ENCODE assay signal across 11 cellular contexts in the genomic region with DNA sequence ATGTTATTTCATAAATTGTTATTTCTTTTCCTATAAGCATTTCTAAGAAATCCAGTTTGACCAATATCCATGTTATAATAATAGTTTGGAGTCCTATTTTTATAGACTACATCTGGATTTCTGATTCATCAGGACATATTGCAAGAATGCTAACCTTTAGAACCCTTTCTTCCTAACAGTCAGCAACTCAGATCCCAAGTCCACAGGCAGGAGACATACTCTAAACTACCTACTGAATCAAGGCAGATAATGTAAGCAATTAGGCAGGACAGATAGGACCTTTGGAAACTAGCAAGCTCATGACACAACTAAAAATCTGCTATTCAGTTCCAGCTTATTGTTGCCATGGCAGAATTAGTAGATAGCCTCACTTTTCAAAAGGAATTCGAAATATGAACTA.
"Had no signal": no experiment of that assay in that cellular context is flagged by ENCODE, and none has a peak within 500 bp of the region (broad histone marks: within the 10 kb centered on the region; RNA-seq: fewer than 3 reads in every experiment).

No MANE protein-coding gene starts in this region.

- H3K4me2 ChIP-seq: smooth muscle cell had no signal

- H3K36me3 ChIP-seq: right atrium auricular region had no signal

- H3K4me3 ChIP-seq: right atrium auricular region, smooth muscle cell had no signal

- ATAC-seq: natural killer cell treated with Interleukin-12 subunit alpha and Interleukin-12 subunit beta and Interleukin-15 and Interleukin-18, amount 100 ng/mL, for 72 hours; stimulated activated naive CD8-positive, alpha-beta T cell treated with anti-CD3 and anti-CD28 coated beads, Interleukin-15, Interleukin-2, amounts not matched to agents 100 U/mL and 50 U/mL, for 24 hours had no signal

- H3K27ac ChIP-seq: right atrium auricular region had no signal

- H3K9me3 ChIP-seq: right atrium auricular region had no signal

- DNase-seq: activated CD4-positive, alpha-beta T cell treated with anti-CD3 and anti-CD28 coated beads, Interleukin-2, amount 50 U/mL, for 1 hour; activated CD4-positive, CD25-positive, alpha-beta regulatory T cell; activated naive CD8-positive, alpha-beta T cell treated with anti-CD3 and anti-CD28 coated beads for 36 hours; anterior cingulate cortex; effector CD8-positive, alpha-beta T cell; mesendoderm; stimulated activated naive CD8-positive, alpha-beta T cell treated with anti-CD3 and anti-CD28 coated beads, Interleukin-15, Interleukin-2, amounts not matched to agents 100 U/mL and 50 U/mL, for 24 hours; trophoblast cell had no signal

- H3K27me3 ChIP-seq: right atrium auricular region had no signal
